1 cellular context compared by ENCODE assay signal in genomic region chr2:218444692-218445357, GRCh38.
TF ChIP-seq lines count a peak whose summit lies in the region.

No MANE protein-coding gene starts in this region.

TF ChIP-seq in HepG2, 621 proteins besides CTCF, POLR2A, EP300 and RAD21 (continues in another document):
- peak; percentile 97; the same call in 1 of the 2 replicates for TF ChIP-seq STAT6 (CRISPR knock-in tag; IDR thresholded peaks at IDR 0.05; ENCODE audit: borderline replicate concordance)
- TF ChIP-seq, protein P1, sequence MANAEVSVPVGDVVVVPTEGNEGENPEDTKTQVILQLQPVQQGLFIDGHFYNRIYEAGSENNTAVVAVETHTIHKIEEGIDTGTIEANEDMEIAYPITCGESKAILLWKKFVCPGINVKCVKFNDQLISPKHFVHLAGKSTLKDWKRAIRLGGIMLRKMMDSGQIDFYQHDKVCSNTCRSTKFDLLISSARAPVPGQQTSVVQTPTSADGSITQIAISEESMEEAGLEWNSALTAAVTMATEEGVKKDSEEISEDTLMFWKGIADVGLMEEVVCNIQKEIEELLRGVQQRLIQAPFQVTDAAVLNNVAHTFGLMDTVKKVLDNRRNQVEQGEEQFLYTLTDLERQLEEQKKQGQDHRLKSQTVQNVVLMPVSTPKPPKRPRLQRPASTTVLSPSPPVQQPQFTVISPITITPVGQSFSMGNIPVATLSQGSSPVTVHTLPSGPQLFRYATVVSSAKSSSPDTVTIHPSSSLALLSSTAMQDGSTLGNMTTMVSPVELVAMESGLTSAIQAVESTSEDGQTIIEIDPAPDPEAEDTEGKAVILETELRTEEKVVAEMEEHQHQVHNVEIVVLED (CRISPR knock-in tag; IDR thresholded peaks at IDR 0.05; ENCODE audit: borderline replicate concordance), result peak; percentile 66; the same call in 1 of the 2 replicates
- TF ChIP-seq ZBTB2 (CRISPR knock-in tag; IDR thresholded peaks at IDR 0.05; ENCODE audit: low read depth), result no peak
- peak; percentile 100 for TF ChIP-seq HNF4G (IDR thresholded peaks at IDR 0.05; ENCODE audit: borderline replicate concordance, low read depth, low read length)
- peak; percentile 99 for TF ChIP-seq HNF4G (CRISPR knock-in tag; IDR thresholded peaks at IDR 0.05; ENCODE audit: borderline replicate concordance, low read depth)
- no peak for TF ChIP-seq ISX (CRISPR knock-in tag; conservative IDR thresholded peaks at IDR 0.05)
- peak; percentile 93; the same call in 1 of the 2 replicates for TF ChIP-seq FOXC1 (CRISPR knock-in tag; IDR thresholded peaks at IDR 0.05; ENCODE audit: borderline replicate concordance)
- TF ChIP-seq ZHX1 (CRISPR knock-in tag; IDR thresholded peaks at IDR 0.05; ENCODE audit: low read depth), result peak; percentile 67; the same call in 1 of the 2 replicates
- 0 out of 2 replicates have a peak, but pooled peaks have one; percentile 24 for TF ChIP-seq ARHGAP35 (CRISPR knock-in tag; IDR thresholded peaks at IDR 0.05; ENCODE audit: borderline replicate concordance)
- TF ChIP-seq ZNF230 (CRISPR knock-in tag; IDR thresholded peaks at IDR 0.05), result peak; percentile 52; the same call in 1 of the 2 replicates
- TF ChIP-seq HDAC1 (CRISPR knock-in tag; IDR thresholded peaks at IDR 0.05), result peak; percentile 99
- no peak for TF ChIP-seq MAFF (IDR thresholded peaks at IDR 0.05; ENCODE audit: low read depth, low read length)
- no peak for TF ChIP-seq SRY (CRISPR knock-in tag; IDR thresholded peaks at IDR 0.05)
- no peak for TF ChIP-seq IRF1 (CRISPR knock-in tag; IDR thresholded peaks at IDR 0.05; ENCODE audit: low read depth)
- peak; percentile 98 for TF ChIP-seq FOXO1 (CRISPR knock-in tag; IDR thresholded peaks at IDR 0.05)
- no peak; the same call in 1 of the 2 replicates for TF ChIP-seq ZNF703 (CRISPR knock-in tag; IDR thresholded peaks at IDR 0.05; ENCODE audit: borderline replicate concordance)
- peak; percentile 49; the same call in 1 of the 2 replicates for TF ChIP-seq ZNF768 (CRISPR knock-in tag; IDR thresholded peaks at IDR 0.05)
- TF ChIP-seq ZNF577 (CRISPR knock-in tag; IDR thresholded peaks at IDR 0.05; ENCODE audit: borderline replicate concordance, low read depth), result no peak
- no peak; the same call in 1 of the 2 replicates for TF ChIP-seq ZNF567 (CRISPR knock-in tag; IDR thresholded peaks at IDR 0.05; ENCODE audit: borderline replicate concordance)
- no peak for TF ChIP-seq ZNF737 (CRISPR knock-in tag; IDR thresholded peaks at IDR 0.05; ENCODE audit: borderline replicate concordance)
- no peak for TF ChIP-seq RAD51 (IDR thresholded peaks at IDR 0.05; ENCODE audit: borderline replicate concordance)
- no peak for TF ChIP-seq ZNF562 (CRISPR knock-in tag; IDR thresholded peaks at IDR 0.05; ENCODE audit: borderline replicate concordance)
- TF ChIP-seq, protein P2, sequence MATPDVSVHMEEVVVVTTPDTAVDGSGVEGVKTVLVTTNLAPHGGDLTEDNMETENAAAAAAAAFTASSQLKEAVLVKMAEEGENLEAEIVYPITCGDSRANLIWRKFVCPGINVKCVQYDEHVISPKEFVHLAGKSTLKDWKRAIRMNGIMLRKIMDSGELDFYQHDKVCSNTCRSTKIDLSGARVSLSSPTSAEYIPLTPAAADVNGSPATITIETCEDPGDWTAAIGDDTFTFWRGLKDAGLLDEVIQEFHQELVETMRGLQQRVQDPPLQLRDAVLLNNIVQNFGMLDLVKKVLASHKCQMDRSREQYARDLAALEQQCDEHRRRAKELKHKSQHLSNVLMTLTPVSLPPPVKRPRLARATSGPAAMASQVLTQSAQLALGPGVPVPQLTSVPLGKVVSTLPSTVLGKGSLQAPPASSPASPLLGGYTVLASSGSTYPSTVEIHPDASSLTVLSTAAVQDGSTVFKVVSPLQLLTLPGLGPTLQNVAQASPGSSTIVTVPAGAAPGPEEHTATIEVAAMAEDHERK (CRISPR knock-in tag; IDR thresholded peaks at IDR 0.05; ENCODE audit: low read depth), result no peak; the same call in 1 of the 2 replicates
- TF ChIP-seq ZNF589 (CRISPR knock-in tag; conservative IDR thresholded peaks at IDR 0.05), result peak; percentile 77; the same call in 1 of the 2 replicates
- TF ChIP-seq ZNF253 (CRISPR knock-in tag; IDR thresholded peaks at IDR 0.05; ENCODE audit: borderline replicate concordance), result peak; percentile 30; the same call in 1 of the 2 replicates
- TF ChIP-seq ZC3H13 (CRISPR knock-in tag; IDR thresholded peaks at IDR 0.05), result peak; percentile 74; the same call in 1 of the 2 replicates
- peak; percentile 90 for TF ChIP-seq HIVEP1 (CRISPR knock-in tag; IDR thresholded peaks at IDR 0.05)
- no peak for TF ChIP-seq ZNF777 (CRISPR knock-in tag; IDR thresholded peaks at IDR 0.05)
- TF ChIP-seq ZNF451 (CRISPR knock-in tag; IDR thresholded peaks at IDR 0.05), result peak; percentile 63; the same call in 1 of the 2 replicates
- no peak for TF ChIP-seq SP140L (CRISPR knock-in tag; IDR thresholded peaks at IDR 0.05; ENCODE audit: borderline replicate concordance)
- peak; percentile 46; the same call in 1 of the 2 replicates for TF ChIP-seq KLF11 (CRISPR knock-in tag; IDR thresholded peaks at IDR 0.05)
- no peak for TF ChIP-seq FOXM1 (CRISPR knock-in tag; IDR thresholded peaks at IDR 0.05)
- TF ChIP-seq ZNF713 (CRISPR knock-in tag; IDR thresholded peaks at IDR 0.05), result no peak
- TF ChIP-seq HNRNPK (IDR thresholded peaks at IDR 0.05; ENCODE audit: low read depth, low read length, poor library complexity, severe bottlenecking), result no peak
- peak; percentile 97 for TF ChIP-seq SNAPC2 (CRISPR knock-in tag; IDR thresholded peaks at IDR 0.05)
- no peak for TF ChIP-seq NFIB (CRISPR knock-in tag; IDR thresholded peaks at IDR 0.05; ENCODE audit: borderline replicate concordance)
- peak; percentile 94; the same call in 1 of the 2 replicates for TF ChIP-seq ZNF414 (CRISPR knock-in tag; IDR thresholded peaks at IDR 0.05)
- TF ChIP-seq TEAD2 (CRISPR knock-in tag; IDR thresholded peaks at IDR 0.05), result no peak
- no peak for TF ChIP-seq MTF2 (CRISPR knock-in tag; IDR thresholded peaks at IDR 0.05; ENCODE audit: borderline replicate concordance)
- TF ChIP-seq JARID2 (CRISPR knock-in tag; IDR thresholded peaks at IDR 0.05; ENCODE audit: insufficient replicate concordance), result no peak
- TF ChIP-seq MAX (IDR thresholded peaks at IDR 0.05), result peak; percentile 75
- TF ChIP-seq PHF8 (CRISPR knock-in tag; IDR thresholded peaks at IDR 0.05), result no peak; the same call in 1 of the 2 replicates
- TF ChIP-seq KDM2A (CRISPR knock-in tag; IDR thresholded peaks at IDR 0.05; ENCODE audit: borderline replicate concordance, low read depth), result peak; percentile 45; the same call in 1 of the 2 replicates
- no peak; the same call in 1 of the 2 replicates for TF ChIP-seq ZNF780A (CRISPR knock-in tag; IDR thresholded peaks at IDR 0.05)
- peak; percentile 39; the same call in 1 of the 2 replicates for TF ChIP-seq ATF1 (CRISPR knock-in tag; IDR thresholded peaks at IDR 0.05)
- peak; percentile 54; the same call in 1 of the 2 replicates for TF ChIP-seq ZNF460 (CRISPR knock-in tag; IDR thresholded peaks at IDR 0.05; ENCODE audit: borderline replicate concordance)
- TF ChIP-seq AKAP8 (CRISPR knock-in tag; IDR thresholded peaks at IDR 0.05), result peak; percentile 98
- TF ChIP-seq FOXK1 (CRISPR knock-in tag; IDR thresholded peaks at IDR 0.05; ENCODE audit: borderline replicate concordance, low read depth), result peak; percentile 85; the same call in 1 of the 2 replicates
- peak; percentile 91; the same call in 1 of the 2 replicates for TF ChIP-seq MEF2D (CRISPR knock-in tag; IDR thresholded peaks at IDR 0.05)
- TF ChIP-seq ZNF781 (CRISPR knock-in tag; IDR thresholded peaks at IDR 0.05; ENCODE audit: borderline replicate concordance, not compliant biosample characterization), result peak; percentile 15
- TF ChIP-seq ZNF773 (CRISPR knock-in tag; IDR thresholded peaks at IDR 0.05; ENCODE audit: borderline replicate concordance), result no peak
- TF ChIP-seq ZBTB39 (CRISPR knock-in tag; IDR thresholded peaks at IDR 0.05), result peak; percentile 86
- no peak; the same call in 1 of the 2 replicates for TF ChIP-seq NFATC3 (CRISPR knock-in tag; IDR thresholded peaks at IDR 0.05)
- TF ChIP-seq ATAD3A (CRISPR knock-in tag; IDR thresholded peaks at IDR 0.05), result 0 out of 2 replicates have a peak, but pooled peaks have one; percentile 58
- TF ChIP-seq RFXANK (CRISPR knock-in tag; IDR thresholded peaks at IDR 0.05), result no peak; the same call in 1 of the 2 replicates
- peak; percentile 88 for TF ChIP-seq ZNF160 (CRISPR knock-in tag; IDR thresholded peaks at IDR 0.05)
- TF ChIP-seq NR2F2 (IDR thresholded peaks at IDR 0.05; ENCODE audit: borderline replicate concordance, low read depth), result peak; percentile 84
- no peak for TF ChIP-seq ZNF841 (CRISPR knock-in tag; IDR thresholded peaks at IDR 0.05; ENCODE audit: borderline replicate concordance)
- no peak for TF ChIP-seq TAF15 (IDR thresholded peaks at IDR 0.05; ENCODE audit: low read depth, low read length, poor library complexity, severe bottlenecking)
- TF ChIP-seq YEATS2 (CRISPR knock-in tag; IDR thresholded peaks at IDR 0.05; ENCODE audit: borderline replicate concordance), result peak; percentile 83; the same call in 1 of the 2 replicates
